ENCODE assay signal across 8 cellular contexts in the genomic region with DNA sequence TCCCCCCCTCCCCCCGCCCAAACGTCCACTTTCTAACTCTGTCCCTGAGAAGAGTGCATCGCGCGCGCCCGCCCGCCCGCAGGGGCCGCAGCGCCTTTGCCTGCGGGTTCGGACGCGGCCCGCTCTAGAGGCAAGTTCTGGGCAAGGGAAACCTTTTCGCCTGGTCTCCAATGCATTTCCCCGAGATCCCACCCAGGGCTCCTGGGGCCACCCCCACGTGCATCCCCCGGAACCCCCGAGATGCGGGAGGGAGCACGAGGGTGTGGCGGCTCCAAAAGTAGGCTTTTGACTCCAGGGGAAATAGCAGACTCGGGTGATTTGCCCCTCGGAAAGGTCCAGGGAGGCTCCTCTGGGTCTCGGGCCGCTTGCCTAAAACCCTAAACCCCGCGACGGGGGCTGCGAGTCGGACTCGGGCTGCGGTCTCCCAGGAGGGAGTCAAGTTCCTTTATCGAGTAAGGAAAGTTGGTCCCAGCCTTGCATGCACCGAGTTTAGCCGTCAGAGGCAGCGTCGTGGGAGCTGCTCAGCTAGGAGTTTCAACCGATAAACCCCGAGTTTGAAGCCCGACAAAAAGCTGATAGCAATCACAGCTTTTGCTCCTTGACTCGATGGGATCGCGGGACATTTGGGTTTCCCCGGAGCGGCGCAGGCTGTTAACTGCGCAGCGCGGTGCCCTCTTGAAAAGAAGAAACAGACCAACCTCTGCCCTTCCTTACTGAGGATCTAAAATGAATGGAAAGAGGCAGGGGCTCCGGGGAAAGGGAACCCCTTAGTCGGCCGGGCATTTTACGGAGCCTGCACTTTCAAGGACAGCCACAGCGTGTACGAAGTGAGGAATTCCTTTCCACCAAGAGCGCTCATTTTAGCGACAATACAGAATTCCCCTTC.
DNase-seq lines count a peak whose midpoint lies in the region; ATAC-seq and TF ChIP-seq lines count a peak whose summit lies in the region.

No MANE protein-coding gene starts in this region.

- CTCF ChIA-PET in PC-3 (lab: Charles Lee) = interaction anchor here (1.6 kb wide), 1 partner anchor 92 kb away, joined by 6 read pairs; no protein-coding TSS in a partner anchor

- no peak overlapping the region for H3K27ac ChIP-seq in PC-3 (ENCODE audit: low read length)
- H3K27ac ChIP-seq in mucosa of rectum (ENCODE audit: low read depth in 2 of 2, low read length in 2 of 2) = peak overlapping the region; percentile 49 to 95

- H3F3A ChIP-seq in PC-3 (ENCODE audit: low read length, unreplicated experiment) = no peaks in the 10 kb centered on the region

- no peaks in the 10 kb centered on the region for H3K9me3 Mint-ChIP-seq in effector memory CD8-positive, alpha-beta T cell

- no peak for ATAC-seq in PC-3
- ATAC-seq in effector memory CD8-positive, alpha-beta T cell (replicated peaks) = no peak
- ATAC-seq in GM21447 (IDR thresholded peaks at IDR 0.05; ENCODE audit: unreplicated experiment) = no peak
- ATAC-seq in GM21381 (IDR thresholded peaks at IDR 0.05; ENCODE audit: unreplicated experiment) = no peak

- peaks cover 6% of the 10 kb centered on the region; the same call in 1 of the 2 replicates for H3K36me3 ChIP-seq in PC-3 (ENCODE audit: low read depth, low read length)
- H3K36me3 ChIP-seq in mucosa of rectum (ENCODE audit: control insufficient read depth in 2 of 2, insufficient read depth in 2 of 2, low read length in 2 of 2) = no peaks in the 10 kb centered on the region

- H3K9me2 ChIP-seq in PC-3 (replicated peaks; ENCODE audit: low read length) = no peaks in the 10 kb centered on the region

- H3K27ac Mint-ChIP-seq in effector memory CD8-positive, alpha-beta T cell = peak overlapping the region; percentile 26 to 31

- H3K4me2 ChIP-seq in PC-3 (ENCODE audit: low read length) = peak overlapping the region; percentile 91; the same call in 1 of the 2 replicates

- H3K9ac ChIP-seq in PC-3 (ENCODE audit: low read length) (no peak overlapping the region), mucosa of rectum (ENCODE audit: low read depth in 1 of 2, low read length in 2 of 2) (peak overlapping the region; percentile 49 to 91)

- no peaks in the 10 kb centered on the region for H3K27me3 Mint-ChIP-seq in effector memory CD8-positive, alpha-beta T cell

- TF ChIP-seq CTCF in PC-3 (conservative IDR thresholded peaks at IDR 0.05; ENCODE audit: low read depth, low read length) = no peak

- no peak overlapping the region for H2AFZ ChIP-seq in PC-3 (ENCODE audit: low read length)

- H3K4me3 ChIP-seq in PC-3 (ENCODE audit: low read length) = no peak overlapping the region
- H3K4me3 ChIP-seq in mucosa of rectum (ENCODE audit: low read length in 2 of 2) = peak overlapping the region; percentile 61 to 90

- intact Hi-C loops in PC-3 (cut with micrococcal nuclease) = loop anchor here (1.0 to 5.0 kb wide), 2 partner anchors 366 to 509 kb away; no protein-coding TSS in a partner anchor

- H3K36me3 Mint-ChIP-seq in effector memory CD8-positive, alpha-beta T cell (ENCODE audit: insufficient read depth) = peaks cover 40% of the 10 kb centered on the region

- no TSS peak for BruUV-seq in PC-3 (replicated peaks; lab: Mats Ljungman, UMichigan)

- no peaks in the 10 kb centered on the region for H3K9me3 ChIP-seq in PC-3 (ENCODE audit: low read length)
- no peaks in the 10 kb centered on the region for H3K9me3 ChIP-seq in mucosa of rectum (ENCODE audit: control insufficient read depth in 2 of 2, low read length in 2 of 2)

- peaks cover 57% of the 10 kb centered on the region for H3K79me2 ChIP-seq in PC-3 (ENCODE audit: low read length)

- H3K4me1 Mint-ChIP-seq in effector memory CD8-positive, alpha-beta T cell (ENCODE audit: low read depth in 2 of 2) = peaks cover 21 to 38% of the 10 kb centered on the region in 2 donors

- DNase-seq in EH (ENCODE audit: low read depth) = peak; percentile 66
- no peak for DNase-seq in PC-3
- DNase-seq in effector memory CD8-positive, alpha-beta T cell = no peak
- DNase-seq in GM19238 (ENCODE audit: insufficient read length, low spot score) = no peak
- no peak for DNase-seq in GM19240 (ENCODE audit: insufficient read length, low spot score)

- H3K4me3 Mint-ChIP-seq in effector memory CD8-positive, alpha-beta T cell = peak overlapping the region; percentile 86 to 87

- POLR2A ChIA-PET in PC-3 (lab: Charles Lee; ENCODE audit: unreplicated experiment) = no interaction called here

- H3K27me3 ChIP-seq in PC-3 (ENCODE audit: low read length) (no peaks in the 10 kb centered on the region), mucosa of rectum (ENCODE audit: control insufficient read depth in 2 of 2, insufficient read depth in 2 of 2, low read length in 2 of 2) (peaks cover 10 to 13% of the 10 kb centered on the region in 2 donors)

- peaks cover 15% of the 10 kb centered on the region for H4K20me1 ChIP-seq in PC-3 (ENCODE audit: low read length)

- H3K4me1 ChIP-seq in PC-3 (ENCODE audit: insufficient read depth, low read length) (0 out of 2 replicates have a peak, but pooled peaks cover 14% of the 10 kb centered on the region), mucosa of rectum (ENCODE audit: control insufficient read depth in 2 of 2, insufficient read depth in 2 of 2, low read length in 2 of 2) (peaks cover 5 to 19% of the 10 kb centered on the region in 2 donors)
